Comparison of ENCODE assay signal across 14 cellular contexts in the genomic region with DNA sequence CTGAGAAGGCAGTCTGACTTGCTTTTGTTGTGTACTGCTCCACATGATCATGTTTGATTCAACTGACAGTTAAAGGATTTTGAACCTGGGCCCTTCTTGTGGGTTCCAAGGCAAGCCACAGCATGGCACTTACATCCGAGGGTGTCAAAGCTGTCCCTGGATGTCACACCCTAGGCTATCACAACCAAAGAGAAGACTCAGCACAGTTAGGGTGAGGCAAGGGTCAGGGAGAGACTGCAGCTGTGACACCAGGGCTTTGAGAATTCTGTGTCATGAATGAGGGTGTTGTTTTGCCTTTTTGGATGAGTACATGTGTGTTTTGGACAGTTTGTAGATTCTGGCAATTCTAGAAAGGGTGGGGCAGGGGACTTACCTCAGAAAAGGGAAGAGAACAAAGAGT. TPM values are rescaled to one million over a fixed set of nuclear protein-coding genes. Genes with fewer than 3 reads are reported as not detected.
DNase-seq lines count a peak whose midpoint lies in the region; ATAC-seq and TF ChIP-seq lines count a peak whose summit lies in the region.
"Had no signal": no experiment of that assay in that cellular context is flagged by ENCODE, and none has a peak within 500 bp of the region (broad histone marks: within the 10 kb centered on the region; RNA-seq: fewer than 3 reads in every experiment).

No MANE protein-coding gene starts in this region.

- H3K9me3 Mint-ChIP-seq in T-helper 2 cell treated with Interferon-gamma antibody and Interleukin-4, amounts not matched to agents 5 μg/mL and 100 μg/mL, for 36 hours = peaks cover 8% of the 10 kb centered on the region
- no peaks in the 10 kb centered on the region for H3K9me3 Mint-ChIP-seq in stimulated activated naive CD8-positive, alpha-beta T cell treated with anti-CD3 and anti-CD28 coated beads, Interleukin-15, amount 100 ng/mL, for 72 hours

- DNase-seq in activated gamma-delta T cell treated with Interleukin-2 at 50 U/mL for 16 hours (peak; percentile 22), activated gamma-delta T cell (lab: John Stamatoyannopoulos, UW) (no peak), ascending aorta (ENCODE audit: low spot score in 2 of 2) (no peak), SHP77 (lab: John Stamatoyannopoulos, UW) (no peak)
- peak; percentile 13 for DNase-seq in T-helper 2 cell treated with Interferon-gamma antibody and Interleukin-4, amounts not matched to agents 5 μg/mL and 100 μg/mL, for 36 hours (ENCODE audit: low spot score)
- peak; percentile 5 to 17 for DNase-seq in stimulated activated naive CD8-positive, alpha-beta T cell treated with anti-CD3 and anti-CD28 coated beads, Interleukin-15, amount 100 ng/mL, for 72 hours
- DNase-seq: EL, foreskin keratinocyte, nephron progenitor cell, Peyer's patch had no signal

- H3K4me1 Mint-ChIP-seq in T-helper 2 cell treated with Interferon-gamma antibody and Interleukin-4, amounts not matched to agents 5 μg/mL and 100 μg/mL, for 36 hours (ENCODE audit: low read depth) = peaks cover 34% of the 10 kb centered on the region
- peaks cover 46% of the 10 kb centered on the region for H3K4me1 Mint-ChIP-seq in stimulated activated naive CD8-positive, alpha-beta T cell treated with anti-CD3 and anti-CD28 coated beads, Interleukin-15, amount 100 ng/mL, for 72 hours

- H3K36me3 Mint-ChIP-seq in T-helper 2 cell treated with Interferon-gamma antibody and Interleukin-4, amounts not matched to agents 5 μg/mL and 100 μg/mL, for 36 hours (ENCODE audit: low read depth) = peaks cover 3% of the 10 kb centered on the region

- no peaks in the 10 kb centered on the region for H3K27me3 Mint-ChIP-seq in T-helper 2 cell treated with Interferon-gamma antibody and Interleukin-4, amounts not matched to agents 5 μg/mL and 100 μg/mL, for 36 hours (ENCODE audit: low read depth)
- no peaks in the 10 kb centered on the region for H3K27me3 Mint-ChIP-seq in stimulated activated naive CD8-positive, alpha-beta T cell treated with anti-CD3 and anti-CD28 coated beads, Interleukin-15, amount 100 ng/mL, for 72 hours

- peak overlapping the region; percentile 76 for H3K27ac Mint-ChIP-seq in T-helper 2 cell treated with Interferon-gamma antibody and Interleukin-4, amounts not matched to agents 5 μg/mL and 100 μg/mL, for 36 hours
- H3K27ac Mint-ChIP-seq in stimulated activated naive CD8-positive, alpha-beta T cell treated with anti-CD3 and anti-CD28 coated beads, Interleukin-15, amount 100 ng/mL, for 72 hours = no peak overlapping the region
- H3K27ac Mint-ChIP-seq: nephron progenitor cell had no signal

- H3K9ac ChIP-seq in endocrine pancreas (ENCODE audit: control insufficient read depth, insufficient read depth, low read length) = peak overlapping the region; percentile 19

- intact Hi-C loops in ascending aorta (cut with DNase I) = no loop called here

- H3K9me3 ChIP-seq in endocrine pancreas (ENCODE audit: control insufficient read depth, low read length) (no peaks in the 10 kb centered on the region), ascending aorta (no peaks in the 10 kb centered on the region)
- H3K9me3 ChIP-seq: Peyer's patch, vagina had no signal

- H3K4me3 ChIP-seq in endocrine pancreas (ENCODE audit: control insufficient read depth, insufficient read depth, low read length) (no peak overlapping the region), ascending aorta (no peak overlapping the region)
- H3K4me3 ChIP-seq: coronary artery, Peyer's patch, vagina had no signal

- H3K36me3 ChIP-seq in endocrine pancreas (ENCODE audit: control insufficient read depth, insufficient read depth, low read length) = no peaks in the 10 kb centered on the region
- H3K36me3 ChIP-seq in ascending aorta = no peaks in the 10 kb centered on the region
- H3K36me3 ChIP-seq: Peyer's patch, vagina had no signal

- H3K4me1 ChIP-seq in endocrine pancreas (ENCODE audit: control insufficient read depth, insufficient read depth, low read length) (no peaks in the 10 kb centered on the region), ascending aorta (no peaks in the 10 kb centered on the region)
- H3K4me1 ChIP-seq: Peyer's patch, vagina had no signal

- H3K27ac ChIP-seq in ascending aorta = no peak overlapping the region
- H3K27ac ChIP-seq: coronary artery, foreskin keratinocyte, Peyer's patch, vagina had no signal

- TF ChIP-seq POLR2A in GM18505 (IDR thresholded peaks at IDR 0.05; ENCODE audit: borderline replicate concordance, extremely low read depth, insufficient read depth, insufficient read length) = no peak

- H3K27me3 ChIP-seq in endocrine pancreas (ENCODE audit: control insufficient read depth, insufficient read depth, low read length) (no peaks in the 10 kb centered on the region), ascending aorta (no peaks in the 10 kb centered on the region)
- H3K27me3 ChIP-seq: foreskin keratinocyte, Peyer's patch, vagina had no signal

- peak; percentile 73 for ATAC-seq in stimulated activated naive CD8-positive, alpha-beta T cell treated with anti-CD3 and anti-CD28 coated beads, Interleukin-15, amount 100 ng/mL, for 72 hours
- no peak for ATAC-seq in GM18505 (IDR thresholded peaks at IDR 0.05; ENCODE audit: unreplicated experiment)
- ATAC-seq: foreskin keratinocyte had no signal

- peak overlapping the region; percentile 57 for H3K4me3 Mint-ChIP-seq in T-helper 2 cell treated with Interferon-gamma antibody and Interleukin-4, amounts not matched to agents 5 μg/mL and 100 μg/mL, for 36 hours
- H3K4me3 Mint-ChIP-seq in stimulated activated naive CD8-positive, alpha-beta T cell treated with anti-CD3 and anti-CD28 coated beads, Interleukin-15, amount 100 ng/mL, for 72 hours = peak overlapping the region; percentile 14 to 49
- H3K4me3 Mint-ChIP-seq: nephron progenitor cell had no signal

- TF ChIP-seq CTCF in ascending aorta (IDR thresholded peaks at IDR 0.05) = no peak

RNA-seq across cellular contexts. Expression of a gene that starts 37.8 kb away (rescaled TPM):
- 0.75 TPM for total RNA-seq in ascending aorta

Comparison
In these comparisons a context has a peak if more than half of its experiments do, and no peak if none do; other contexts are left out.
1. DNase-seq: peak in activated gamma-delta T cell treated with Interleukin-2 at 50 U/mL for 16 hours (single experiment), T-helper 2 cell treated with Interferon-gamma antibody and Interleukin-4, amounts not matched to agents 5 μg/mL and 100 μg/mL, for 36 hours (single experiment) and stimulated activated naive CD8-positive, alpha-beta T cell treated with anti-CD3 and anti-CD28 coated beads, Interleukin-15, amount 100 ng/mL, for 72 hours (2 of 2); none in activated gamma-delta T cell (single experiment), ascending aorta (0 of 2) and SHP77 (0 of 2).